Comparison of ENCODE assay signal across 12 cellular contexts in the genomic region with DNA sequence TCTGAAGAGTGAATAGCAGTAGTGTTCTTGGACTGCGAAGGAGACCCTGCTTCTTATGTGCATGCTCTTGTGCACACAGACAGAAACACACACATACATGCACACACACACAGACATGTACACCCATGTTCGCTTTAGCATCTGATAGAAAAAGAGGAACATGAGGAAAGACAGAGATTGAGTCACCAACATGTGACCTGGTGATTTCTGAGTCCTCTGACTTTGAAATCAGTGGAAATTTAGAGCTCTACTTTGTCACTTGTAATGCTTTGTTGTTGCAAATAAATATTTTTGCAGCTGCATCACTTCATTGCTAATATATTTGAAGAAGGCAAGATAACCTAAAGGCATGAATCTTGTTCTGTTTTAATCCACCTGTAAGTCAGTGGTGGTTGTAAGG. TPM values are rescaled to one million over a fixed set of nuclear protein-coding genes. Genes with fewer than 3 reads are reported as not detected.
DNase-seq lines count a peak whose midpoint lies in the region; ATAC-seq and TF ChIP-seq lines count a peak whose summit lies in the region.
"Had no signal": no experiment of that assay in that cellular context is flagged by ENCODE, and none has a peak within 500 bp of the region (broad histone marks: within the 10 kb centered on the region; RNA-seq: fewer than 3 reads in every experiment).

No MANE protein-coding gene starts in this region.

- H3K27ac Mint-ChIP-seq in stimulated activated memory B cell treated with anti-CD40 and anti-IgM and Interleukin-4, amounts not matched to agents 10 μg/mL and 1 μg/mL and 100 μg/mL, for 72 hours = peak overlapping the region; percentile 93

- peaks cover 12% of the 10 kb centered on the region for H3K36me3 Mint-ChIP-seq in stimulated activated memory B cell treated with anti-CD40 and anti-IgM and Interleukin-4, amounts not matched to agents 10 μg/mL and 1 μg/mL and 100 μg/mL, for 72 hours

- peak; percentile 60 for DNase-seq in HCEC 1CT
- peak; percentile 60 for DNase-seq in SKM-1 treated with dmso at 0.1 percent for 144 hours (lab: John Stamatoyannopoulos, UW; ENCODE audit: unreplicated experiment)
- peak; percentile 79 for DNase-seq in epithelial cell of proximal tubule (ENCODE audit: low read depth)
- DNase-seq in epidermal melanocyte (ENCODE audit: insufficient read length, low spot score) = no peak
- no peak for DNase-seq in cerebellar nuclear complex (lab: John Stamatoyannopoulos, UW)
- no peak for DNase-seq in activated CD8-positive, alpha-beta memory T cell treated with anti-CD3 and anti-CD28 coated beads, Interleukin-2, amount 50 U/mL, for 48 hours
- DNase-seq: activated CD4-positive, CD25-positive, alpha-beta regulatory T cell treated with anti-CD3 and anti-CD28 coated beads, Interleukin-2, amount 50 U/mL, for 72 hours; NCI-H345; stimulated activated CD4-positive, alpha-beta T cell treated with anti-CD3 and anti-CD28 coated beads, Interleukin-15, amount 100 ng/mL, for 24 hours had no signal

- no peak overlapping the region for H3K4me3 Mint-ChIP-seq in stimulated activated memory B cell treated with anti-CD40 and anti-IgM and Interleukin-4, amounts not matched to agents 10 μg/mL and 1 μg/mL and 100 μg/mL, for 72 hours

- H3K4me3 ChIP-seq in epithelial cell of proximal tubule (ENCODE audit: low read depth, low read length) = no peak overlapping the region

- H3K27me3 Mint-ChIP-seq in stimulated activated memory B cell treated with anti-CD40 and anti-IgM and Interleukin-4, amounts not matched to agents 10 μg/mL and 1 μg/mL and 100 μg/mL, for 72 hours = no peaks in the 10 kb centered on the region

- no peak for TF ChIP-seq CTCF in epithelial cell of proximal tubule (conservative IDR thresholded peaks at IDR 0.05; ENCODE audit: low read depth, low read length)

- peaks cover 100% of the 10 kb centered on the region for H3K4me1 Mint-ChIP-seq in stimulated activated memory B cell treated with anti-CD40 and anti-IgM and Interleukin-4, amounts not matched to agents 10 μg/mL and 1 μg/mL and 100 μg/mL, for 72 hours

- ATAC-seq in stimulated activated memory B cell treated with anti-CD40 and anti-IgM and Interleukin-4, amounts not matched to agents 10 μg/mL and 1 μg/mL and 100 μg/mL, for 72 hours = peak; percentile 60
- no peak for ATAC-seq in HG02623 (IDR thresholded peaks at IDR 0.05; ENCODE audit: unreplicated experiment)
- ATAC-seq: left lobe of liver had no signal

- H3K9me3 Mint-ChIP-seq in stimulated activated memory B cell treated with anti-CD40 and anti-IgM and Interleukin-4, amounts not matched to agents 10 μg/mL and 1 μg/mL and 100 μg/mL, for 72 hours = no peaks in the 10 kb centered on the region

RNA-seq across cellular contexts. Expression of a gene that starts 23.8 kb away (rescaled TPM):
- total RNA-seq in epithelial cell of proximal tubule = 244 and 296 TPM in 2 replicates

Comparison
In these comparisons a context has a peak if more than half of its experiments do, and no peak if none do; other contexts are left out.
1. DNase-seq: peak in HCEC 1CT (single experiment), SKM-1 treated with dmso at 0.1 percent for 144 hours (single experiment) and epithelial cell of proximal tubule (single experiment); none in epidermal melanocyte (single experiment), cerebellar nuclear complex (0 of 2) and activated CD8-positive, alpha-beta memory T cell treated with anti-CD3 and anti-CD28 coated beads, Interleukin-2, amount 50 U/mL, for 48 hours (single experiment).